Comparison of ENCODE assay signal across 10 cellular contexts in genomic region chr4:87521757-87522374, GRCh38. TPM values are rescaled to one million over a fixed set of nuclear protein-coding genes. Genes with fewer than 3 reads are reported as not detected.
DNase-seq lines count a peak whose midpoint lies in the region; ATAC-seq, FAIRE-seq and TF ChIP-seq lines count a peak whose summit lies in the region.
"Had no signal": no experiment of that assay in that cellular context is flagged by ENCODE, and none has a peak within 500 bp of the region (broad histone marks: within the 10 kb centered on the region; RNA-seq: fewer than 3 reads in every experiment).

No MANE protein-coding gene starts in this region.

- peaks cover 4% of the 10 kb centered on the region for H3K4me1 Mint-ChIP-seq in osteocyte (ENCODE audit: unreplicated experiment)

- TF ChIP-seq CTCF in coronary artery (IDR thresholded peaks at IDR 0.05) (no peak), BE2C (IDR thresholded peaks at IDR 0.05; ENCODE audit: low read depth, low read length) (no peak), osteocyte (IDR thresholded peaks at IDR 0.05) (no peak)

- H3K36me3 Mint-ChIP-seq in osteocyte (ENCODE audit: unreplicated experiment): no peaks in the 10 kb centered on the region

- H3K27me3 ChIP-seq in BE2C: no peaks in the 10 kb centered on the region

- H3K4me1 ChIP-seq in BE2C: peaks cover 14% of the 10 kb centered on the region

- peaks cover 8% of the 10 kb centered on the region for H3K9me3 Mint-ChIP-seq in osteocyte (ENCODE audit: unreplicated experiment)

- H3K4me3 ChIP-seq in coronary artery: peak overlapping the region; percentile 71
- H3K4me3 ChIP-seq in skin epidermis: no peak overlapping the region
- H3K4me3 ChIP-seq in BE2C (ENCODE audit: low read depth, low read length): no peak overlapping the region

- ATAC-seq in GM21447 (IDR thresholded peaks at IDR 0.05; ENCODE audit: unreplicated experiment): peak; percentile 65
- ATAC-seq: activated naive CD4-positive, alpha-beta T cell treated with anti-CD3 and anti-CD28 coated beads, Interleukin-2, amount 50 U/mL, for 72 hours had no signal

- H3K27ac Mint-ChIP-seq in osteocyte (ENCODE audit: unreplicated experiment): no peak overlapping the region
- H3K27ac Mint-ChIP-seq: activated naive CD4-positive, alpha-beta T cell treated with anti-CD3 and anti-CD28 coated beads, Interleukin-2, amount 50 U/mL, for 72 hours had no signal

- H3K36me3 ChIP-seq in BE2C: no peaks in the 10 kb centered on the region

- H3K27ac ChIP-seq in coronary artery (peak overlapping the region; percentile 94), skin epidermis (peak overlapping the region in 19 of 21 experiments; percentile 4 to 85 (median 71))

- H3K27me3 Mint-ChIP-seq in osteocyte (ENCODE audit: unreplicated experiment): no peaks in the 10 kb centered on the region

- peak; percentile 19 for DNase-seq in NCI-H128 (lab: John Stamatoyannopoulos, UW; ENCODE audit: unreplicated experiment)
- DNase-seq in coronary artery (ENCODE audit: low spot score): no peak
- no peak for DNase-seq in BE2C
- DNase-seq in osteocyte (ENCODE audit: extremely low spot score, unreplicated experiment): no peak
- DNase-seq in frontal cortex (ENCODE audit: low spot score in 2 of 2): no peak
- no peak for DNase-seq in HUDEP-2 (lab: John Stamatoyannopoulos, UW; ENCODE audit: unreplicated experiment in 76 of 76)

- no peaks in the 10 kb centered on the region for H3K9me3 ChIP-seq in BE2C

- no peak for FAIRE-seq in frontal cortex (lab: Jason Lieb, UNC)

- H3K4me3 Mint-ChIP-seq in osteocyte (ENCODE audit: unreplicated experiment): no peak overlapping the region
- H3K4me3 Mint-ChIP-seq: neural crest cell had no signal

RNA-seq across cellular contexts. Expression of gene SPARCL1, which starts 7.3 kb away (rescaled TPM):
- 0.91 TPM for polyA plus RNA-seq in BE2C (2012; ENCODE audit: insufficient read depth, insufficient read length, low read depth)
- total RNA-seq in osteocyte (4.0 TPM in 2 replicates), frontal cortex (48.9 TPM)
- total RNA-seq: activated naive CD4-positive, alpha-beta T cell treated with anti-CD3 and anti-CD28 coated beads, Interleukin-2, amount 50 U/mL, for 72 hours had no signal
